ENCODE assay signal across 7 cellular contexts in genomic region chr6:21588812-21589811, GRCh38. TPM values are rescaled to one million over a fixed set of nuclear protein-coding genes. Genes with fewer than 3 reads are reported as not detected.
A peak's percentile ranks its signal among the peaks of the same experiment; 100 is the strongest.
DNase-seq lines count a peak whose midpoint lies in the region; ATAC-seq and TF ChIP-seq lines count a peak whose summit lies in the region.

No MANE protein-coding gene starts in this region.

- no peaks in the 10 kb centered on the region for H3K27me3 ChIP-seq in ascending aorta

- H3K36me3 Mint-ChIP-seq in T-helper 17 cell (ENCODE audit: low read depth): peaks cover 2% of the 10 kb centered on the region

- peaks cover 29% of the 10 kb centered on the region for H3K27me3 Mint-ChIP-seq in T-helper 17 cell

- ATAC-seq in GM18502 (IDR thresholded peaks at IDR 0.05; ENCODE audit: poor library complexity, unreplicated experiment) (peak; percentile 31), HG02884 (IDR thresholded peaks at IDR 0.05; ENCODE audit: unreplicated experiment) (peak; percentile 20), T-helper 17 cell (peak; percentile 69)

- H3K9me3 ChIP-seq in T-helper 17 cell (ENCODE audit: control insufficient read depth, low read length, poor library complexity, severe bottlenecking): peaks cover 3% of the 10 kb centered on the region
- H3K9me3 ChIP-seq in ascending aorta: no peaks in the 10 kb centered on the region

- H3K4me1 ChIP-seq in ascending aorta: peaks cover 0 to 8% of the 10 kb centered on the region in 2 donors

- no peak overlapping the region for H3K27ac Mint-ChIP-seq in T-helper 17 cell

- intact Hi-C loops in ascending aorta (cut with DNase I): loop anchor here (2.0 to 10.0 kb wide), 4 partner anchors 554 to 1024 kb away; no protein-coding TSS in a partner anchor

- no peaks in the 10 kb centered on the region for H3K36me3 ChIP-seq in ascending aorta

- peak overlapping the region; percentile 66 to 79 for H3K4me3 ChIP-seq in ascending aorta

- peaks cover 12% of the 10 kb centered on the region for H3K4me1 Mint-ChIP-seq in T-helper 17 cell

- DNase-seq in NCI-H1694 (lab: John Stamatoyannopoulos, UW) (peak; percentile 73), T-helper 17 cell (peak; percentile 50 to 72 (median 60)), ascending aorta (ENCODE audit: low spot score in 2 of 2) (peak in 1 of 2 donors; percentile 90), hepatic stellate cell (ENCODE audit: low spot score) (peak; percentile 81), retina (peak; percentile 95)

- peak overlapping the region; percentile 96 for H3K4me3 Mint-ChIP-seq in T-helper 17 cell

- H3K27ac ChIP-seq in ascending aorta: peak overlapping the region; percentile 71 to 76

- TF ChIP-seq CTCF in ascending aorta (IDR thresholded peaks at IDR 0.05): peak; percentile 76 to 94 (median 88)

RNA-seq across cellular contexts. Expression of gene SOX4, which starts 4.4 kb away (rescaled TPM):
- total RNA-seq in T-helper 17 cell (1 to 10 TPM in 1 of 2 donors, under 1 TPM in 1; 0.97 to 1.7 TPM), ascending aorta (10.4 TPM)
